ENCODE assay signal across 1 cellular context in the genomic region with DNA sequence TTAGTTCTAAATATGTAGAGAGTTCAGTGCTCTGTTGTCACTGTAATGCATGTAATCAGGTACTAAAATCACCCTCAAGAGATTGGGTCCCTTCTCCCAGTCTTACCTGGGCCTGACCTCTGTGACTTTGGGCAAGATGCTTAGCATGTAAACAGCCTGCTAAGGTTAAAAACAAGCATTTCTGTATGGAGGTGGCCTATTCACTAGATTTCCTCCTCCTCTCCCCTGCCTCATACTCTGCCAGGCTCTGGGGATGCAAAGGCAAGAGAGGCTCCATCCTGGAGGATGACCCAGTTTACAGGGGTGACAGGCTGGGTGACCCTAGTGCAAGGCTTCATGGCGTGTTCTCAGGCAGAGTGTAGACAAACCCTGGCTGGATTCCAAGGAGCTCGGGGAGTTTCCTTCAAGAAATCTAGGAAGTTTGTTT.
TF ChIP-seq lines count a peak whose summit lies in the region.

No MANE protein-coding gene starts in this region.

TF ChIP-seq in SK-N-SH treated with all-trans-retinoic acid at 6 μM for 48 hours, 23 proteins besides CTCF, POLR2A, EP300 and RAD21 (continued from another document):
- TF ChIP-seq ZNF8 (CRISPR knock-in tag; IDR thresholded peaks at IDR 0.05): no peak
